8 cellular contexts compared by ENCODE assay signal in the genomic region with DNA sequence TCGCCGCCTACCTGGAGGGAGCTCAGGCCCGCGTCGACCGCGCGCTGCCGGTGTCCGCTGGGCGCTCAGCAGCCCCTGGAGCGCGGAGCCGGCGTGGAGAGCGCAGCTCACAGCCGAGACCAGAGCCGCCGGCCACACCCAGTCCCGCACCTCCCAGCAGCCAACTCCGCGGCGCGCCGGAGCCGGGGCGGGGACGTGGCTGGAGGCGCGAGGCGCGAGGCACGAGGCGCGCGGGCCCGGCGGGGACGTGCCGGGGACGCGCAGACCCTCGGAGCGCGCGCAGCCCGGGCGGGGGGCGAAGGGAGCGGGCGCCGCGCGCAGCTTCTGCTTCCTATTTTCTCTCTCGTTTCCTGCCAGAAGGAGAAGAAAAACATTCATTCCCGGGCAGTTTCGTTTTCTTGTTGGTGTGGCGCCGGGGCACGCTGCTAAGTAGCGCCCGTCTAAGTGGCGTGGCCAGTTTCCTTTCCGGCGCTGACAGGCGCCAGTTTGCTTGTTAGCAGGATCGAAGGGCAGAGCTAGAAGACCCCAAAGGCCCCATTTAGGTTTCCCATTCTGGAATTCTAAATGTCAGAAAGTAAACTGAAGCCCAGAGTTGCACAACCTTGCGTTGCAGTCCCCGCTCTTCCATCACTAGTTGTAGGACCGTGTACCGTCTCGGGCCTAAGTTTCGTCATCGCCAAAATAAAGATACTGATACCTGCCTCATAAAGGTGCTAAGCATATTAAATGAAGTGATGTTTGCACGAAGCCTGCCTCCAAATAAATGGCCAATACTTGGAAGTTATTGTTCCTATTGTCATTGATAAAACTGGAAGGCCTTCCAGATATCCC. TPM values are rescaled to one million over a fixed set of nuclear protein-coding genes. Genes with fewer than 3 reads are reported as not detected.
DNase-seq lines count a peak whose midpoint lies in the region; ATAC-seq and TF ChIP-seq lines count a peak whose summit lies in the region.

A gene (minus strand): TSS at position 136 of the 831 bp plus-strand sequence. CDS start 25,270 bp downstream, outside the sequence.

- DNase-seq in activated gamma-delta T cell treated with Interleukin-2 at 50 U/mL for 16 hours (peak; percentile 4), activated gamma-delta T cell (lab: John Stamatoyannopoulos, UW) (no peak), NCI-H1694 treated with DMSO at 0.1 percent for 48 hours (lab: John Stamatoyannopoulos, UW) (peak; percentile 53), T47D (ENCODE audit: low read depth in 1 of 2, low spot score in 1 of 2) (peak; percentile 95), sigmoid colon (peak; percentile 88)

- peak within 1 kb of the TSS; percentile 52 for H3K4me3 ChIP-seq in iPS-18a (ENCODE audit: low read length)
- H3K4me3 ChIP-seq in sigmoid colon = peak within 1 kb of the TSS; percentile 63 to 84 (median 68)

- H3K9ac ChIP-seq in iPS-18a (ENCODE audit: low read length) = peak within 1 kb of the TSS; percentile 41

- ATAC-seq in HG02938 (IDR thresholded peaks at IDR 0.05; ENCODE audit: unreplicated experiment) = peak; percentile 56

- TF ChIP-seq POLR2A in sigmoid colon (IDR thresholded peaks at IDR 0.05) = no peak

- TF ChIP-seq CTCF in sigmoid colon (IDR thresholded peaks at IDR 0.05) = no peak

- no peak within 1 kb of the TSS for H3K27ac ChIP-seq in iPS-18a (ENCODE audit: low read length)
- H3K27ac ChIP-seq in sigmoid colon = peak within 1 kb of the TSS; percentile 88 to 96 (median 94)

- H3K9me3 ChIP-seq in iPS-18a (ENCODE audit: control insufficient read depth, low read depth, low read length) (no peaks in the 10 kb centered on the region), sigmoid colon (no peaks in the 10 kb centered on the region)

- in situ Hi-C loops in T47D (cut with HindIII; ENCODE audit: low pct_unique_long_range_greater_than_20kb, low sequenced_read_pairs) = no loop called here

- WGBS in sigmoid colon, 2 donors = 2 to 4% methylated on average over 75 of the region's 75 CpGs

- H3K27me3 ChIP-seq in iPS-18a (ENCODE audit: control insufficient read depth, insufficient read depth, low read length) (peaks cover 30% of the 10 kb centered on the region), sigmoid colon (no peaks in the 10 kb centered on the region)

- TF ChIP-seq EP300 in sigmoid colon (IDR thresholded peaks at IDR 0.05) = no peak

- no peaks in the 10 kb centered on the region for H3K36me3 ChIP-seq in iPS-18a (ENCODE audit: control insufficient read depth, low read depth, low read length)
- H3K36me3 ChIP-seq in sigmoid colon = no peaks in the 10 kb centered on the region

- peaks cover 26% of the 10 kb centered on the region for H3K4me1 ChIP-seq in iPS-18a (ENCODE audit: control insufficient read depth, low read depth, low read length)
- peaks cover 0 to 35% (median 24%) of the 10 kb centered on the region in 4 donors for H3K4me1 ChIP-seq in sigmoid colon

- intact Hi-C loops in T-helper 2 cell treated with Interferon-gamma antibody and Interleukin-4, amounts not matched to agents 100 ng/mL and 5 ng/mL, for 36 hours (cut with micrococcal nuclease) = loop anchor here (1.0 to 5.0 kb wide), 8 partner anchors 105 to 1461 kb away; a partner anchor contains a TSS
- intact Hi-C loops in sigmoid colon (cut with DNase I) = loop anchor here (2.0 to 5.0 kb wide), 4 partner anchors 76 to 129 kb away; a partner anchor contains a TSS

RNA-seq across cellular contexts. Expression of the gene that starts here (rescaled TPM):
- 10.8 and 11.9 TPM in 2 replicates for total RNA-seq in T-helper 2 cell treated with Interferon-gamma antibody and Interleukin-4, amounts not matched to agents 100 ng/mL and 5 ng/mL, for 36 hours
- 10 to 100 TPM; 32.5 to 44.3 (median 37.4) TPM for total RNA-seq in sigmoid colon
- 1 to 10 TPM; 3.6 to 7.9 (median 4.4) TPM for polyA plus RNA-seq in sigmoid colon
